ENCODE assay signal across 11 cellular contexts in the genomic region with DNA sequence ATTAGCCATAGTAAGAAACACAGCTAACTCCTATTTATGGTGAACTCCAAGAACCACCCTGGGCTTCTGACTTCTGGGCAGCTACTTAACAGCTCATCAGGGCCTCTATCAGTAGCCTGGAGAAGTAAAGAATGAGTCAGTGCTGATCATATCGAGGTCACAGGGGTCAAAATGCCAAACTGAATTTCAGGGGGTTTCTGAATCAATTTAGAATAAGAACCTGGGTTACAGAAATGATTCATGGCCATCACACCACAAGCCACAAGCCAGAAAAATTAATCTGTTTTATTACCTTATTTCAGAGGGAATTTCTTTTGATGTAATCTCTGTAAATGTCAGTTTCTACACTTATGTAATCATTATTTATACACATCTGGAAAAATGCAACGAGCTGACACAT.
DNase-seq lines count a peak whose midpoint lies in the region; ATAC-seq and TF ChIP-seq lines count a peak whose summit lies in the region.
"Had no signal": no experiment of that assay in that cellular context is flagged by ENCODE, and none has a peak within 500 bp of the region (broad histone marks: within the 10 kb centered on the region; RNA-seq: fewer than 3 reads in every experiment).

No MANE protein-coding gene starts in this region.

- H3K9me3 ChIP-seq in HAP-1 = no peaks in the 10 kb centered on the region
- H3K9me3 ChIP-seq: heart left ventricle had no signal

- peaks cover 10% of the 10 kb centered on the region for H3K4me1 ChIP-seq in HAP-1

- ATAC-seq in GM19351 (IDR thresholded peaks at IDR 0.05; ENCODE audit: unreplicated experiment) (peak; percentile 62), HG03354 (IDR thresholded peaks at IDR 0.05; ENCODE audit: poor library complexity, severe bottlenecking, unreplicated experiment) (peak; percentile 74)
- ATAC-seq in activated naive CD8-positive, alpha-beta T cell treated with anti-CD3 and anti-CD28 coated beads, Interleukin-2, amount 50 U/mL, for 24 hours = peak; percentile 93
- ATAC-seq: heart left ventricle had no signal

- H3K4me3 Mint-ChIP-seq in activated naive CD8-positive, alpha-beta T cell treated with anti-CD3 and anti-CD28 coated beads, Interleukin-2, amount 50 U/mL, for 24 hours = no peak overlapping the region

- H3K4me3 ChIP-seq in GM06990 (replicated peaks; ENCODE audit: low read depth, low read length) = no peak overlapping the region
- H3K4me3 ChIP-seq in HAP-1 = no peak overlapping the region
- H3K4me3 ChIP-seq: heart left ventricle had no signal

- H3K27me3 ChIP-seq in GM06990 (replicated peaks; ENCODE audit: control insufficient read depth, insufficient read depth, low read length) (no peaks in the 10 kb centered on the region), HAP-1 (ENCODE audit: low read depth) (no peaks in the 10 kb centered on the region)

- H3K36me3 ChIP-seq in GM06990 (ENCODE audit: control insufficient read depth, insufficient read depth, low read length) (no peaks in the 10 kb centered on the region), HAP-1 (replicated peaks) (no peaks in the 10 kb centered on the region; the same call in 1 of the 2 replicates)
- H3K36me3 ChIP-seq: heart left ventricle had no signal

- no peaks in the 10 kb centered on the region for H3K27me3 Mint-ChIP-seq in activated naive CD8-positive, alpha-beta T cell treated with anti-CD3 and anti-CD28 coated beads, Interleukin-2, amount 50 U/mL, for 24 hours

- H3K36me3 Mint-ChIP-seq in activated naive CD8-positive, alpha-beta T cell treated with anti-CD3 and anti-CD28 coated beads, Interleukin-2, amount 50 U/mL, for 24 hours (ENCODE audit: low read depth) = peaks cover 25% of the 10 kb centered on the region

- in situ Hi-C loops in HAP-1 (cut with MboI; ENCODE audit: low sequenced_read_pairs) = no loop called here

- peak; percentile 65 for DNase-seq in GM06990 (ENCODE audit: extremely low read depth, insufficient read length)
- no peak for DNase-seq in activated naive CD8-positive, alpha-beta T cell treated with anti-CD3 and anti-CD28 coated beads, Interleukin-2, amount 50 U/mL, for 24 hours
- DNase-seq in NCI-H1105 (lab: John Stamatoyannopoulos, UW) = no peak
- no peak for DNase-seq in AML-193 (lab: John Stamatoyannopoulos, UW)
- DNase-seq in superior temporal gyrus (ENCODE audit: extremely low spot score) = no peak
- DNase-seq in HAP-1 (ENCODE audit: low spot score in 2 of 2) = no peak
- DNase-seq: activated CD4-positive, alpha-beta T cell treated with anti-CD3 and anti-CD28 coated beads, Interleukin-2, amount 50 U/mL, for 4 hours; heart left ventricle; KG1 had no signal

- TF ChIP-seq CTCF in GM06990 (IDR thresholded peaks at IDR 0.05; ENCODE audit: insufficient read depth, low read length, poor library complexity, severe bottlenecking) = no peak

- peaks cover 46% of the 10 kb centered on the region for H3K4me1 Mint-ChIP-seq in activated naive CD8-positive, alpha-beta T cell treated with anti-CD3 and anti-CD28 coated beads, Interleukin-2, amount 50 U/mL, for 24 hours

- H3K9me3 Mint-ChIP-seq in activated naive CD8-positive, alpha-beta T cell treated with anti-CD3 and anti-CD28 coated beads, Interleukin-2, amount 50 U/mL, for 24 hours = no peaks in the 10 kb centered on the region

- H3K27ac Mint-ChIP-seq in activated naive CD8-positive, alpha-beta T cell treated with anti-CD3 and anti-CD28 coated beads, Interleukin-2, amount 50 U/mL, for 24 hours = no peak overlapping the region
